In the genomic region with DNA sequence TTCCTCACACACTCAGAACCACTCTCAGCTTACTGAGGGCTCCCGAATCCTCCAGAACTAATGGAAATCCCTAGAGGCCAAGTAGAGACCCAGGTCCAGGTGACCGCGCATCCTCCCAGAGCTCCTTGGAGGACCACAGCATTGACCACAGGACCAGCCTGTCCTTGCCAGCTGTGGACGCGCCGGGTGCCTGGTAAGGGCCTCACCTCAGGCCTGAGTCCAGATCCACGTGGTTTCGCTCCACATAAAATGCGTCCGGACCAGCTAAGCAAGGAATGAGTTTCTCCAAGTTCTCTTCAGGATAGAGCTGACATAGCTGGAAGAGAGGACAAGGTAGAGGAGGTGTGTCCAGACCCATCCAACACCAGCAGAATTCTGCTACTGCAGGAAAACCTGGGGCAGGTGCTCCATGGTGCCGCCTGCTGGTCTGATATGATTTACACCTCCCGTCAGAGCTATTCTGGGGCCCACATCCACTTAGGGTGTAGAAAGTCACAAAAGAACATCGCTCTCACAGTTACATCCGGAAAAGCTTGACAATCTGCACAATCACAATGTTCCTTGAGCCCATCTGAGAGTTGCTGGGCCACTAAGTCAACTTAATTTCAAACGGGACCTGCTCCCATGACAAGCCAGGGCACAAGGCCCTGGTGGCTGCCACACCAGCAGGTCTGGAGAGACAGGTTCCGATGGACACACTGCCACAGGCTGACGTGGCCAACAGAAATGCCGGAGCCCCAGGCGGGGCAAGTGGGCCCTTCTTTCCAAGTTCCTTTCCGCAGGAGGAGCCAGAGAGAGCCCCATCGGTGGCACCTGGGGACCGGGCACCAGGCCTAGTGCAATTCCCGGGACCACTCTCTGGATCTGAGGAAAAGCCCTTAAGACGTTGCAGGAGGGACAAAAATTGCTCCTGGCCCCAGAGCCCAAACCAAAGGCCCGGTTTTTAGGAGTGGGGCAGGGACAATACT, we compare ENCODE assay signal across 18 cellular contexts. TPM values are rescaled to one million over a fixed set of nuclear protein-coding genes. Genes with fewer than 3 reads are reported as not detected.
DNase-seq lines count a peak whose midpoint lies in the region; ATAC-seq and TF ChIP-seq lines count a peak whose summit lies in the region.
"Had no signal": no experiment of that assay in that cellular context is flagged by ENCODE, and none has a peak within 500 bp of the region (broad histone marks: within the 10 kb centered on the region; RNA-seq: fewer than 3 reads in every experiment).

No MANE protein-coding gene starts in this region.

- no peaks in the 10 kb centered on the region for H3K9me2 ChIP-seq in SK-N-SH

- DNase-seq in DMS53 (lab: John Stamatoyannopoulos, UW), result peak; percentile 7
- no peak for DNase-seq in DMS53 treated with DMSO at 0.1 percent for 48 hours (lab: John Stamatoyannopoulos, UW; ENCODE audit: unreplicated experiment)
- DNase-seq in NAMALWA (ENCODE audit: low spot score), result peak; percentile 32
- no peak for DNase-seq in endodermal cell
- no peak for DNase-seq in retinal pigment epithelial cell (ENCODE audit: low read depth)
- DNase-seq in SK-N-SH, result no peak
- no peak for DNase-seq in lower lobe of right lung
- no peak for DNase-seq in activated CD4-positive, alpha-beta T cell treated with anti-CD3 and anti-CD28 coated beads for 48 hours
- DNase-seq: 8988T; activated CD4-positive, alpha-beta T cell treated with anti-CD3 and anti-CD28 coated beads, Interleukin-2, amount 10 ng/mL, durations not matched to agents 24 days and 14 days; effector memory CD8-positive, alpha-beta T cell; left lung; NCI-H187; NCI-H748 treated with DMSO at 0.1 percent for 48 hours; spleen had no signal

- no peaks in the 10 kb centered on the region for H3K4me1 ChIP-seq in endodermal cell (ENCODE audit: control insufficient read depth, insufficient read depth, low read length)
- peaks cover 0 to 3% of the 10 kb centered on the region in 2 experiments; a peak in 1 of 4 replicates for H3K4me1 ChIP-seq in SK-N-SH (ENCODE audit: control insufficient read depth in 1 of 2, insufficient read depth in 2 of 2, low read depth in 1 of 2, low read length in 1 of 2)
- no peaks in the 10 kb centered on the region for H3K4me1 ChIP-seq in lower lobe of right lung
- H3K4me1 ChIP-seq: left lung, spleen had no signal

- H3K9me3 ChIP-seq in endodermal cell (ENCODE audit: control insufficient read depth, low read length) (no peaks in the 10 kb centered on the region), SK-N-SH (no peaks in the 10 kb centered on the region), lower lobe of right lung (no peaks in the 10 kb centered on the region)
- H3K9me3 ChIP-seq: left lung, spleen, thoracic aorta had no signal

- H3K4me1 Mint-ChIP-seq in endodermal cell, result peaks cover 4% of the 10 kb centered on the region

- no peaks in the 10 kb centered on the region for H3K27me3 Mint-ChIP-seq in endodermal cell (ENCODE audit: insufficient read depth)
- H3K27me3 Mint-ChIP-seq: activated CD4-positive, alpha-beta T cell treated with anti-CD3 and anti-CD28 coated beads, Interleukin-2, amount 10 ng/mL, durations not matched to agents 24 days and 14 days; effector memory CD8-positive, alpha-beta T cell had no signal

- no peaks in the 10 kb centered on the region for H3F3A ChIP-seq in SK-N-SH (replicated peaks; ENCODE audit: insufficient read depth)

- H3K27ac ChIP-seq in endodermal cell (ENCODE audit: low read depth, low read length), result no peak overlapping the region
- no peak overlapping the region for H3K27ac ChIP-seq in SK-N-SH (ENCODE audit: low read depth in 2 of 2, low read length in 1 of 2)
- no peak overlapping the region for H3K27ac ChIP-seq in lower lobe of right lung
- H3K27ac ChIP-seq: left lung, SK-N-MC, spleen, thoracic aorta had no signal

- no peak for TF ChIP-seq EP300 in SK-N-SH (IDR thresholded peaks at IDR 0.05; ENCODE audit: borderline replicate concordance in 1 of 2, low read depth in 1 of 2, low read length in 1 of 2)

- H3K36me3 ChIP-seq in endodermal cell (ENCODE audit: control insufficient read depth, insufficient read depth, low read length), result peaks cover 55% of the 10 kb centered on the region
- peaks cover 33 to 46% of the 10 kb centered on the region in 2 experiments for H3K36me3 ChIP-seq in SK-N-SH (replicated peaks in 1 of 2; ENCODE audit: control insufficient read depth in 1 of 2, insufficient read depth in 2 of 2, low read length in 1 of 2)
- H3K36me3 ChIP-seq in lower lobe of right lung, result peaks cover 89% of the 10 kb centered on the region

- POLR2A ChIA-PET in SK-N-SH (lab: Yijun Ruan, JAX), result no interaction called here

- no peaks in the 10 kb centered on the region for H3K9me3 Mint-ChIP-seq in endodermal cell
- H3K9me3 Mint-ChIP-seq: activated CD4-positive, alpha-beta T cell treated with anti-CD3 and anti-CD28 coated beads, Interleukin-2, amount 10 ng/mL, durations not matched to agents 24 days and 14 days; activated T-helper 2 cell treated with anti-CD3 and anti-CD28 coated beads, Interferon-gamma antibody, Interleukin-2, Interleukin-4, amounts not matched to agents 10 μg/mL and 5 μg/mL and 100 μg/mL, durations not matched to agents 14 hours and 24 hours and 36 hours; effector memory CD8-positive, alpha-beta T cell had no signal

- H3K27me3 ChIP-seq in endodermal cell (ENCODE audit: control insufficient read depth, insufficient read depth, low read length, poor library complexity, severe bottlenecking) (no peaks in the 10 kb centered on the region), SK-N-SH (ENCODE audit: insufficient read depth) (no peaks in the 10 kb centered on the region), lower lobe of right lung (ENCODE audit: low read depth) (no peaks in the 10 kb centered on the region)
- H3K27me3 ChIP-seq: left lung, spleen had no signal

- peaks cover 23% of the 10 kb centered on the region; the same call in 1 of the 2 replicates for H4K20me1 ChIP-seq in SK-N-SH (ENCODE audit: insufficient read depth)

- TF ChIP-seq RAD21 in SK-N-SH (IDR thresholded peaks at IDR 0.05; ENCODE audit: low read length), result no peak

- CTCF ChIA-PET in SK-N-SH (lab: Yijun Ruan, JAX), result interaction anchor here (1.0 to 2.0 kb wide), 4 partner anchors 12 to 215 kb away, joined by 3 to 5 read pairs (median 4); no protein-coding TSS in a partner anchor

- peak; percentile 66 for TF ChIP-seq CTCF in endodermal cell (conservative IDR thresholded peaks at IDR 0.05)
- peak; percentile 27 for TF ChIP-seq CTCF in retinal pigment epithelial cell (conservative IDR thresholded peaks at IDR 0.05; ENCODE audit: low read depth, low read length)
- TF ChIP-seq CTCF in SK-N-SH (IDR thresholded peaks at IDR 0.05), result no peak
- TF ChIP-seq CTCF in lower lobe of right lung (IDR thresholded peaks at IDR 0.05), result no peak

- intact Hi-C loops in lower lobe of right lung (cut with DNase I), result no loop called here

- no peak for ATAC-seq in lower lobe of right lung
- ATAC-seq: effector memory CD8-positive, alpha-beta T cell; left lung had no signal

- H3K9ac ChIP-seq in endodermal cell (ENCODE audit: extremely low read depth, low read length, poor library complexity, severe bottlenecking), result no peak overlapping the region
- no peak overlapping the region for H3K9ac ChIP-seq in SK-N-SH

- no peak overlapping the region for H3K4me3 Mint-ChIP-seq in endodermal cell
- H3K4me3 Mint-ChIP-seq: activated CD4-positive, alpha-beta T cell treated with anti-CD3 and anti-CD28 coated beads, Interleukin-2, amount 10 ng/mL, durations not matched to agents 24 days and 14 days; effector memory CD8-positive, alpha-beta T cell had no signal

- no peak overlapping the region for H3K4me3 ChIP-seq in endodermal cell (ENCODE audit: low read length)
- H3K4me3 ChIP-seq in retinal pigment epithelial cell (ENCODE audit: low read length), result no peak overlapping the region
- H3K4me3 ChIP-seq in SK-N-SH (ENCODE audit: low read depth in 2 of 2, low read length in 1 of 2), result no peak overlapping the region
- H3K4me3 ChIP-seq in lower lobe of right lung, result no peak overlapping the region
- H3K4me3 ChIP-seq: left lung, SK-N-MC, spleen, thoracic aorta had no signal

- H3K79me2 ChIP-seq in SK-N-SH (ENCODE audit: insufficient read depth), result peaks cover 8% of the 10 kb centered on the region; the same call in 1 of the 2 replicates

- no peak overlapping the region for H3K4me2 ChIP-seq in SK-N-SH

- H3K27ac Mint-ChIP-seq in endodermal cell, result no peak overlapping the region
- H3K27ac Mint-ChIP-seq: activated CD4-positive, alpha-beta T cell treated with anti-CD3 and anti-CD28 coated beads, Interleukin-2, amount 10 ng/mL, durations not matched to agents 24 days and 14 days; activated T-helper 2 cell treated with anti-CD3 and anti-CD28 coated beads, Interferon-gamma antibody, Interleukin-2, Interleukin-4, amounts not matched to agents 10 μg/mL and 5 μg/mL and 100 μg/mL, durations not matched to agents 14 hours and 24 hours and 36 hours had no signal

- WGBS in endodermal cell (ENCODE audit: insufficient coverage in 1 of 2, insufficient read length in 1 of 2), 2 experiments, result 95% methylated on average over 16 to 25 of the region's 25 CpGs
- WGBS in SK-N-SH (ENCODE audit: low lambda C conversion rate), result 94% methylated on average over 12 of the region's 25 CpGs

- H3K36me3 Mint-ChIP-seq in endodermal cell (ENCODE audit: low read depth), result peaks cover 65% of the 10 kb centered on the region

- no peak overlapping the region for H2AFZ ChIP-seq in SK-N-SH (ENCODE audit: low read depth)

TF ChIP-seq in SK-N-SH, 30 proteins besides CTCF, POLR2A, EP300 and RAD21:
- TF ChIP-seq RXRA (IDR thresholded peaks at IDR 0.05; ENCODE audit: borderline replicate concordance, low read depth), result no peak
- no peak for TF ChIP-seq TAF1 (IDR thresholded peaks at IDR 0.05; ENCODE audit: borderline replicate concordance, low read depth, low read length)
- TF ChIP-seq, protein P1, sequence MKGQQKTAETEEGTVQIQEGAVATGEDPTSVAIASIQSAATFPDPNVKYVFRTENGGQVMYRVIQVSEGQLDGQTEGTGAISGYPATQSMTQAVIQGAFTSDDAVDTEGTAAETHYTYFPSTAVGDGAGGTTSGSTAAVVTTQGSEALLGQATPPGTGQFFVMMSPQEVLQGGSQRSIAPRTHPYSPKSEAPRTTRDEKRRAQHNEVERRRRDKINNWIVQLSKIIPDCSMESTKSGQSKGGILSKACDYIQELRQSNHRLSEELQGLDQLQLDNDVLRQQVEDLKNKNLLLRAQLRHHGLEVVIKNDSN (IDR thresholded peaks at IDR 0.05; ENCODE audit: borderline replicate concordance, low read depth), result no peak
TF ChIP-seq in SK-N-SH: peak in this region for 0.

RNA-seq across cellular contexts. Expression of a gene that starts 28.5 kb away (rescaled TPM):
- total RNA-seq in endodermal cell, result 10 to 100 TPM; 56.4 to 62.4 TPM
- polyA plus RNA-seq in endodermal cell (2013, experiment 1 of 2), result 67.5 TPM
- polyA plus RNA-seq in endodermal cell (2013, experiment 2 of 2), result 73.4 TPM
- 33.7 and 36.9 TPM in 2 replicates for polyA plus RNA-seq in SK-N-SH (2012; rRNA removed)
- polyA plus RNA-seq in SK-N-SH (2012; cell fraction: cytosol; rRNA removed), result 59.8 and 68.6 TPM in 2 replicates
- polyA plus RNA-seq in SK-N-SH (2012; cell fraction: nucleus; rRNA removed), result 15.8 and 26.7 TPM in 2 replicates
- 64.5 TPM for total RNA-seq in lower lobe of right lung

RNA-seq across cellular contexts. Expression of a gene that starts 37.1 kb away (rescaled TPM):
- 10 to 100 TPM; 18.6 to 22.1 TPM for total RNA-seq in endodermal cell
- polyA plus RNA-seq in endodermal cell (2013, experiment 1 of 2), result 13.4 TPM
- 9.5 TPM for polyA plus RNA-seq in endodermal cell (2013, experiment 2 of 2)
- 14.2 and 15.3 TPM in 2 replicates for polyA plus RNA-seq in SK-N-SH (2012; rRNA removed)
- 4.5 and 8.4 TPM in 2 replicates for polyA plus RNA-seq in SK-N-SH (2012; cell fraction: cytosol; rRNA removed)
- 45.0 and 46.1 TPM in 2 replicates for polyA plus RNA-seq in SK-N-SH (2012; cell fraction: nucleus; rRNA removed)
- total RNA-seq in lower lobe of right lung, result 26.2 TPM

Comparison
In these comparisons a context has a peak if more than half of its experiments do, and no peak if none do; other contexts are left out.
1. DNase-seq: peak in DMS53 (single experiment) and NAMALWA (single experiment); none in DMS53 treated with DMSO at 0.1 percent for 48 hours (single experiment), endodermal cell (single experiment), retinal pigment epithelial cell (single experiment), SK-N-SH (single experiment), lower lobe of right lung (single experiment) and activated CD4-positive, alpha-beta T cell treated with anti-CD3 and anti-CD28 coated beads for 48 hours (single experiment).
2. CTCF ChIP-seq: peak in endodermal cell (single experiment) and retinal pigment epithelial cell (single experiment); none in SK-N-SH (single experiment) and lower lobe of right lung (single experiment).